In genomic region chr1:28170036-28170596, GRCh38 we compare ENCODE assay signal across 18 cellular contexts. TPM values are rescaled to one million over a fixed set of nuclear protein-coding genes. Genes with fewer than 3 reads are reported as not detected.
A peak's percentile ranks its signal among the peaks of the same experiment; 100 is the strongest.
DNase-seq lines count a peak whose midpoint lies in the region; ATAC-seq and TF ChIP-seq lines count a peak whose summit lies in the region.
"Had no signal": no experiment of that assay in that cellular context is flagged by ENCODE, and none has a peak within 500 bp of the region (broad histone marks: within the 10 kb centered on the region; RNA-seq: fewer than 3 reads in every experiment).

No MANE protein-coding gene starts in this region.

- no peak overlapping the region for H3K4me3 ChIP-seq in IMR-90 (ENCODE audit: insufficient read depth, low read depth, low read length)
- H3K4me3 ChIP-seq: esophagus squamous epithelium, GM23248, Peyer's patch had no signal

- no peak overlapping the region for H3K4me3 Mint-ChIP-seq in activated CD8-positive, alpha-beta T cell treated with anti-CD3 and anti-CD28 coated beads, Interleukin-2, amount 10 ng/mL, durations not matched to agents 7 days and 5 days
- H3K4me3 Mint-ChIP-seq in osteocyte (ENCODE audit: unreplicated experiment) = no peak overlapping the region

- no TSS peak for BruUV-seq in IMR-90 (replicated peaks; lab: Mats Ljungman, UMichigan)

- no peaks in the 10 kb centered on the region for H3K27me3 ChIP-seq in IMR-90 (ENCODE audit: control insufficient read depth, insufficient read depth, low read length)
- H3K27me3 ChIP-seq: esophagus squamous epithelium, Peyer's patch had no signal

- H2AFZ ChIP-seq in IMR-90 (replicated peaks; ENCODE audit: low read length, poor library complexity) = no peak overlapping the region
- H2AFZ ChIP-seq: GM23248 had no signal

- ATAC-seq in IMR-90 (ENCODE audit: low read depth) = no peak
- ATAC-seq in activated CD8-positive, alpha-beta T cell treated with anti-CD3 and anti-CD28 coated beads, Interleukin-2, amount 10 ng/mL, durations not matched to agents 7 days and 5 days = no peak
- no peak for ATAC-seq in GM19397 (IDR thresholded peaks at IDR 0.05; ENCODE audit: unreplicated experiment)

- H3K36me3 ChIP-seq in IMR-90 (ENCODE audit: control insufficient read depth, insufficient read depth, low read length) = no peaks in the 10 kb centered on the region
- H3K36me3 ChIP-seq: esophagus squamous epithelium, Peyer's patch had no signal

- no peak overlapping the region for H3K27ac Mint-ChIP-seq in activated CD8-positive, alpha-beta T cell treated with anti-CD3 and anti-CD28 coated beads, Interleukin-2, amount 10 ng/mL, durations not matched to agents 7 days and 5 days
- no peak overlapping the region for H3K27ac Mint-ChIP-seq in osteocyte (ENCODE audit: unreplicated experiment)
- H3K27ac Mint-ChIP-seq: activated naive CD8-positive, alpha-beta T cell; memory B cell had no signal

- H2BK15ac ChIP-seq in IMR-90 (ENCODE audit: low read depth, low read length) = no peak overlapping the region

- H3K9me3 Mint-ChIP-seq in activated CD8-positive, alpha-beta T cell treated with anti-CD3 and anti-CD28 coated beads, Interleukin-2, amount 10 ng/mL, durations not matched to agents 7 days and 5 days (ENCODE audit: insufficient read depth) = peaks cover 10% of the 10 kb centered on the region
- peaks cover 5% of the 10 kb centered on the region for H3K9me3 Mint-ChIP-seq in osteocyte (ENCODE audit: unreplicated experiment)
- H3K9me3 Mint-ChIP-seq: memory B cell had no signal

- DNase-seq in CD1c-positive myeloid dendritic cell (ENCODE audit: extremely low spot score) (peak; percentile 49), IMR-90 (no peak), lung microvascular endothelial cell (ENCODE audit: low read depth in 2 of 2) (peak; percentile 13 to 27), AG08395 (ENCODE audit: low spot score) (no peak), osteocyte (ENCODE audit: extremely low spot score, unreplicated experiment) (no peak)
- DNase-seq in activated CD8-positive, alpha-beta T cell treated with anti-CD3 and anti-CD28 coated beads, Interleukin-2, amount 10 ng/mL, durations not matched to agents 7 days and 5 days = no peak
- DNase-seq: effector CD8-positive, alpha-beta T cell; esophagus squamous epithelium; GM23248; NCI-H1694; NCI-H774; stimulated activated CD4-positive, alpha-beta T cell treated with anti-CD3 and anti-CD28 coated beads, Interleukin-4, amount 100 ng/mL, for 1 hour had no signal

- dilution Hi-C loops in IMR-90 (cut with HindIII; ENCODE audit: low sequenced_read_pairs, unreplicated experiment) = no loop called here

- H3K23ac ChIP-seq in IMR-90 (ENCODE audit: low read depth, low read length) = 0 out of 2 replicates have a peak overlapping the region, but pooled peaks have one; percentile 26

- TF ChIP-seq POLR2A in IMR-90 (IDR thresholded peaks at IDR 0.05; ENCODE audit: low read depth, low read length) = no peak

- H4K8ac ChIP-seq in IMR-90 (ENCODE audit: low read depth in 2 of 2, low read length in 2 of 2) = no peak overlapping the region

- no peak overlapping the region for H3K18ac ChIP-seq in IMR-90 (ENCODE audit: low read depth, low read length)

- no peak overlapping the region; the same call in 1 of the 2 replicates for H3K14ac ChIP-seq in IMR-90 (replicated peaks; ENCODE audit: low read depth, low read length)

- CTCF ChIA-PET in IMR-90 (lab: Yijun Ruan, JAX) = no interaction called here
- CTCF ChIA-PET in activated CD8-positive, alpha-beta T cell treated with anti-CD3 and anti-CD28 coated beads, Interleukin-2, amount 10 ng/mL, durations not matched to agents 7 days and 5 days (lab: Charles Lee) = interaction anchor here (0.8 to 3.7 kb wide), 8 partner anchors 15 to 613 kb away, joined by 3 to 14 read pairs (median 4); partner anchors contain the start of gene EYA3

- in situ Hi-C loops in IMR-90 (cut with MboI; ENCODE audit: low sequenced_read_pairs) = no loop called here

- no peak overlapping the region for H2BK120ac ChIP-seq in IMR-90 (ENCODE audit: low read depth, low read length)

- H2BK20ac ChIP-seq in IMR-90 (ENCODE audit: low read depth, low read length) = no peak overlapping the region

- no peak overlapping the region for H3K4ac ChIP-seq in IMR-90 (ENCODE audit: low read depth, low read length)

- H2AK9ac ChIP-seq in IMR-90 (replicated peaks; ENCODE audit: low read depth, low read length, poor library complexity) = no peak overlapping the region

- H3K4me1 Mint-ChIP-seq in activated CD8-positive, alpha-beta T cell treated with anti-CD3 and anti-CD28 coated beads, Interleukin-2, amount 10 ng/mL, durations not matched to agents 7 days and 5 days (ENCODE audit: low read depth) = peaks cover 58% of the 10 kb centered on the region
- H3K4me1 Mint-ChIP-seq in osteocyte (ENCODE audit: unreplicated experiment) = no peaks in the 10 kb centered on the region

- no peaks in the 10 kb centered on the region for H3K36me3 Mint-ChIP-seq in activated CD8-positive, alpha-beta T cell treated with anti-CD3 and anti-CD28 coated beads, Interleukin-2, amount 10 ng/mL, durations not matched to agents 7 days and 5 days (ENCODE audit: low read depth)
- no peaks in the 10 kb centered on the region for H3K36me3 Mint-ChIP-seq in osteocyte (ENCODE audit: unreplicated experiment)
- H3K36me3 Mint-ChIP-seq: activated naive CD8-positive, alpha-beta T cell; memory B cell had no signal

- H3K9ac ChIP-seq in IMR-90 (ENCODE audit: low read depth, low read length) = no peak overlapping the region
- H3K9ac ChIP-seq: GM23248 had no signal

- intact Hi-C loops in IMR-90 (cut with micrococcal nuclease) = no loop called here

- TF ChIP-seq CTCF in IMR-90 (conservative IDR thresholded peaks at IDR 0.05; ENCODE audit: low read depth, low read length) = no peak
- TF ChIP-seq CTCF in VCaP (conservative IDR thresholded peaks at IDR 0.05) = no peak
- no peak for TF ChIP-seq CTCF in osteocyte (IDR thresholded peaks at IDR 0.05)

- no peak for TF ChIP-seq RAD21 in IMR-90 (IDR thresholded peaks at IDR 0.05; ENCODE audit: low read length)

- peaks cover 4% of the 10 kb centered on the region; the same call in 1 of the 2 replicates for H3K9me1 ChIP-seq in IMR-90 (ENCODE audit: insufficient read depth, low read length)

- no peak overlapping the region for H3K4me2 ChIP-seq in IMR-90 (ENCODE audit: low read depth, low read length)

- H3K27ac ChIP-seq in IMR-90 (ENCODE audit: insufficient read depth, low read length) (no peak overlapping the region), VCaP (0 out of 2 replicates have a peak overlapping the region, but pooled peaks have one; percentile 19)
- H3K27ac ChIP-seq: GM23248 had no signal

- H3K9me3 ChIP-seq in IMR-90 (ENCODE audit: control insufficient read depth, insufficient read depth, low read length) = no peaks in the 10 kb centered on the region
- H3K9me3 ChIP-seq: esophagus squamous epithelium, Peyer's patch had no signal

- H3K79me1 ChIP-seq in IMR-90 (ENCODE audit: low read depth in 1 of 2, low read length in 2 of 2) = no peaks in the 10 kb centered on the region

- no peak overlapping the region for H4K5ac ChIP-seq in IMR-90 (ENCODE audit: low read depth, low read length)

- POLR2A ChIA-PET in IMR-90 (lab: Charles Lee; ENCODE audit: unreplicated experiment) = no interaction called here
- POLR2A ChIA-PET in activated CD8-positive, alpha-beta T cell treated with anti-CD3 and anti-CD28 coated beads, Interleukin-2, amount 10 ng/mL, durations not matched to agents 7 days and 5 days (lab: Charles Lee) = interaction anchor here (1.0 to 1.3 kb wide), 2 partner anchors 55 to 82 kb away, joined by 3 to 6 read pairs; partner anchors contain the start of gene EYA3

- no peak overlapping the region for H3K56ac ChIP-seq in IMR-90 (ENCODE audit: extremely low read depth, insufficient read depth, low read length)

- no peaks in the 10 kb centered on the region for H4K20me1 ChIP-seq in IMR-90 (ENCODE audit: insufficient read depth, low read length)

- peaks cover 13% of the 10 kb centered on the region for H3K4me1 ChIP-seq in IMR-90 (ENCODE audit: control insufficient read depth, insufficient read depth, low read length)

- H3K27me3 Mint-ChIP-seq in activated CD8-positive, alpha-beta T cell treated with anti-CD3 and anti-CD28 coated beads, Interleukin-2, amount 10 ng/mL, durations not matched to agents 7 days and 5 days (ENCODE audit: low read depth) = peaks cover 21% of the 10 kb centered on the region
- H3K27me3 Mint-ChIP-seq in osteocyte (ENCODE audit: unreplicated experiment) = no peaks in the 10 kb centered on the region
- H3K27me3 Mint-ChIP-seq: memory B cell had no signal

- no peak overlapping the region for H2AK5ac ChIP-seq in IMR-90 (ENCODE audit: low read depth, low read length)

- WGBS in IMR-90 (ENCODE audit: extremely low coverage in 2 of 2, insufficient read length in 1 of 2), 2 experiments = no CpG with 5 or more reads among the region's 2 CpGs

- H2BK5ac ChIP-seq in IMR-90 (ENCODE audit: low read depth, low read length, poor library complexity, severe bottlenecking) = no peak overlapping the region

- no peak overlapping the region for H4K91ac ChIP-seq in IMR-90 (ENCODE audit: insufficient read depth, low read depth, low read length)

TF ChIP-seq in IMR-90, 13 proteins besides CTCF, POLR2A, EP300 and RAD21:
- TF ChIP-seq CEBPB (IDR thresholded peaks at IDR 0.05; ENCODE audit: low read depth, low read length) = no peak
- no peak for TF ChIP-seq MAFK (IDR thresholded peaks at IDR 0.05; ENCODE audit: low read depth, low read length)

RNA-seq across cellular contexts. Expression of gene PTAFR, which starts 6.4 kb away (rescaled TPM):
- total RNA-seq in IMR-90 (2012; rRNA removed) (under 0.01 and 0.18 TPM in 2 replicates), lung microvascular endothelial cell (under 0.01 TPM in 2 replicates), osteocyte (0.08 TPM in 1 of 2 replicates, not detected in the other)
- 0.17 and 0.30 TPM in 2 replicates for polyA plus RNA-seq in IMR-90 (2012; rRNA removed)
- 0.09 and 0.11 TPM in 2 replicates for polyA plus RNA-seq in IMR-90 (2012; cell fraction: cytosol; rRNA removed)
- 0.06 and 0.16 TPM in 2 replicates for polyA plus RNA-seq in IMR-90 (2012; cell fraction: nucleus; rRNA removed; ENCODE audit: low replicate concordance)
- under 1 TPM; 0.47 to 0.50 TPM for total RNA-seq in activated CD8-positive, alpha-beta T cell treated with anti-CD3 and anti-CD28 coated beads, Interleukin-2, amount 10 ng/mL, durations not matched to agents 7 days and 5 days
- total RNA-seq: GM23248, myocyte had no signal
- polyA plus RNA-seq: GM23248 had no signal

Comparison
In these comparisons a context has a peak if more than half of its experiments do, and no peak if none do; other contexts are left out.
1. DNase-seq: peak in CD1c-positive myeloid dendritic cell (single experiment) and lung microvascular endothelial cell (2 of 2); none in IMR-90 (single experiment), activated CD8-positive, alpha-beta T cell treated with anti-CD3 and anti-CD28 coated beads, Interleukin-2, amount 10 ng/mL, durations not matched to agents 7 days and 5 days (single experiment), AG08395 (single experiment) and osteocyte (single experiment).